ENCODE assay signal across 8 cellular contexts in genomic region chr17:17313350-17313991, GRCh38. TPM values are rescaled to one million over a fixed set of nuclear protein-coding genes. Genes with fewer than 3 reads are reported as not detected.
DNase-seq lines count a peak whose midpoint lies in the region; ATAC-seq and TF ChIP-seq lines count a peak whose summit lies in the region.

No MANE protein-coding gene starts in this region.

- H3K36me3 ChIP-seq in DND-41 (ENCODE audit: insufficient read depth, low read length), result peaks cover 11% of the 10 kb centered on the region
- H3K36me3 ChIP-seq in naive thymus-derived CD4-positive, alpha-beta T cell (ENCODE audit: control insufficient read depth in 2 of 3, insufficient read depth in 3 of 3, low read length in 3 of 3), result no peaks in the 10 kb centered on the region

- H3K4me1 ChIP-seq in DND-41 (ENCODE audit: insufficient read depth, low read length), result no peaks in the 10 kb centered on the region
- H3K4me1 ChIP-seq in naive thymus-derived CD4-positive, alpha-beta T cell (ENCODE audit: control insufficient read depth in 2 of 2, insufficient read depth in 2 of 2, low read length in 2 of 2), result no peaks in the 10 kb centered on the region

- no peak overlapping the region for H3K9ac ChIP-seq in DND-41 (ENCODE audit: low read depth, low read length)

- no peak overlapping the region for H3K4me3 ChIP-seq in DND-41 (ENCODE audit: low read depth in 1 of 2, low read length in 2 of 2)
- H3K4me3 ChIP-seq in naive thymus-derived CD4-positive, alpha-beta T cell (ENCODE audit: low read length), result no peak overlapping the region

- no peaks in the 10 kb centered on the region for H4K20me1 ChIP-seq in DND-41 (ENCODE audit: insufficient read depth, low read length)

- CTCF ChIA-PET in naive thymus-derived CD4-positive, alpha-beta T cell (lab: Charles Lee), result interaction anchor here (0.6 to 4.2 kb wide), 14 partner anchors 13 to 322 kb away, joined by 3 to 22 read pairs (median 4); no protein-coding TSS in a partner anchor

- no peaks in the 10 kb centered on the region for H3K9me3 ChIP-seq in DND-41 (ENCODE audit: insufficient read depth, low read length, severe bottlenecking)
- H3K9me3 ChIP-seq in naive thymus-derived CD4-positive, alpha-beta T cell (ENCODE audit: control insufficient read depth in 2 of 3, low read length in 3 of 3), result no peaks in the 10 kb centered on the region

- peak; percentile 52 for TF ChIP-seq CTCF in DND-41 (IDR thresholded peaks at IDR 0.05; ENCODE audit: borderline replicate concordance, extremely low read depth, low read length, poor library complexity, severe bottlenecking)

- intact Hi-C loops in naive thymus-derived CD4-positive, alpha-beta T cell (cut with micrococcal nuclease), result loop anchor here (1.0 to 5.0 kb wide), 7 partner anchors 10 to 312 kb away; partner anchors contain the start of genes COPS3 (in 1 of the 2) and NT5M (in 1 of the 2)

- no peaks in the 10 kb centered on the region for H3K27me3 Mint-ChIP-seq in naive thymus-derived CD4-positive, alpha-beta T cell

- H3K36me3 Mint-ChIP-seq in naive thymus-derived CD4-positive, alpha-beta T cell, result peaks cover 0 to 7% (median 0%) of the 10 kb centered on the region in 5 donors

- no peak overlapping the region for H3K27ac ChIP-seq in DND-41 (ENCODE audit: low read length)
- H3K27ac ChIP-seq in naive thymus-derived CD4-positive, alpha-beta T cell (ENCODE audit: low read depth, low read length), result no peak overlapping the region

- ATAC-seq in DND-41 (ENCODE audit: insufficient read depth, low read depth) (peak; percentile 62; the same call in 2 of the 3 replicates), GM21737 (IDR thresholded peaks at IDR 0.05; ENCODE audit: unreplicated experiment) (no peak), GM18520 (IDR thresholded peaks at IDR 0.05; ENCODE audit: unreplicated experiment) (no peak)
- peak; percentile 96 for ATAC-seq in naive thymus-derived CD4-positive, alpha-beta T cell

- DNase-seq in DND-41 (peak; percentile 19), Kasumi-1 (lab: John Stamatoyannopoulos, UW) (peak; percentile 1 to 3), dermis blood vessel endothelial cell (peak; percentile 55)
- DNase-seq in activated CD4-positive, alpha-beta T cell treated with anti-CD3 and anti-CD28 coated beads for 4 hours, result peak; percentile 73 to 75
- DNase-seq in naive thymus-derived CD4-positive, alpha-beta T cell, result peak; percentile 49 to 80 (median 76)
- peak; percentile 50 to 78 (median 65) for DNase-seq in stimulated activated naive CD4-positive, alpha-beta T cell (lab: John Stamatoyannopoulos, UW)

- no peaks in the 10 kb centered on the region for H3K27me3 ChIP-seq in DND-41 (ENCODE audit: insufficient read depth, low read length, poor library complexity)
- H3K27me3 ChIP-seq in naive thymus-derived CD4-positive, alpha-beta T cell (ENCODE audit: control insufficient read depth in 2 of 2, insufficient read depth in 2 of 2, low read length in 2 of 2), result no peaks in the 10 kb centered on the region

- no peak overlapping the region for H3K4me2 ChIP-seq in DND-41 (ENCODE audit: insufficient read depth, low read length)

- POLR2A ChIA-PET in naive thymus-derived CD4-positive, alpha-beta T cell (lab: Charles Lee), result interaction anchor here (1.2 kb wide), 1 partner anchor 33 kb away, joined by 5 read pairs; no protein-coding TSS in a partner anchor

- H3K27ac Mint-ChIP-seq in naive thymus-derived CD4-positive, alpha-beta T cell, result peak overlapping the region in 2 of 9 donors; percentile 28 to 43

- H3K79me2 ChIP-seq in DND-41 (ENCODE audit: insufficient read depth, low read length), result no peaks in the 10 kb centered on the region

- no peak overlapping the region for H2AFZ ChIP-seq in DND-41 (ENCODE audit: low read depth, low read length)

- peaks cover 0 to 7% (median 5%) of the 10 kb centered on the region in 7 donors for H3K4me1 Mint-ChIP-seq in naive thymus-derived CD4-positive, alpha-beta T cell

- no peaks in the 10 kb centered on the region for H3K9me3 Mint-ChIP-seq in naive thymus-derived CD4-positive, alpha-beta T cell

- no peak overlapping the region for H3K4me3 Mint-ChIP-seq in naive thymus-derived CD4-positive, alpha-beta T cell

RNA-seq across cellular contexts. Expression of gene NT5M, which starts 10.3 kb away (rescaled TPM):
- 1.9 and 3.1 TPM in 2 replicates for total RNA-seq in dermis blood vessel endothelial cell
- total RNA-seq in naive thymus-derived CD4-positive, alpha-beta T cell, result 1 to 10 TPM; 2.9 to 6.3 (median 3.5) TPM
- polyA plus RNA-seq in naive thymus-derived CD4-positive, alpha-beta T cell, result 1 to 10 TPM in 1 of 2 donors, under 1 TPM in 1; 0.85 to 4.4 TPM

RNA-seq across cellular contexts. Expression of gene COPS3, which starts 32.4 kb away (rescaled TPM):
- 88.2 and 129 TPM in 2 replicates for total RNA-seq in dermis blood vessel endothelial cell
- total RNA-seq in naive thymus-derived CD4-positive, alpha-beta T cell, result 10 to 100 TPM; 44.7 to 98.7 (median 69.4) TPM
- polyA plus RNA-seq in naive thymus-derived CD4-positive, alpha-beta T cell, result 10 to 100 TPM; 76.5 to 86.3 TPM

Comparison
In these comparisons a context has a peak if more than half of its experiments do, and no peak if none do; other contexts are left out.
1. ATAC-seq: peak in DND-41 (single experiment) and naive thymus-derived CD4-positive, alpha-beta T cell (single experiment); none in GM21737 (single experiment) and GM18520 (single experiment).
2. DNase-seq: peak in every context shown above with its lines; median percentile 76 in naive thymus-derived CD4-positive, alpha-beta T cell; 74 in activated CD4-positive, alpha-beta T cell treated with anti-CD3 and anti-CD28 coated beads for 4 hours; 65 in stimulated activated naive CD4-positive, alpha-beta T cell; 55 in dermis blood vessel endothelial cell; 19 in DND-41; 2 in Kasumi-1.